1 cellular context compared by ENCODE assay signal in the genomic region with DNA sequence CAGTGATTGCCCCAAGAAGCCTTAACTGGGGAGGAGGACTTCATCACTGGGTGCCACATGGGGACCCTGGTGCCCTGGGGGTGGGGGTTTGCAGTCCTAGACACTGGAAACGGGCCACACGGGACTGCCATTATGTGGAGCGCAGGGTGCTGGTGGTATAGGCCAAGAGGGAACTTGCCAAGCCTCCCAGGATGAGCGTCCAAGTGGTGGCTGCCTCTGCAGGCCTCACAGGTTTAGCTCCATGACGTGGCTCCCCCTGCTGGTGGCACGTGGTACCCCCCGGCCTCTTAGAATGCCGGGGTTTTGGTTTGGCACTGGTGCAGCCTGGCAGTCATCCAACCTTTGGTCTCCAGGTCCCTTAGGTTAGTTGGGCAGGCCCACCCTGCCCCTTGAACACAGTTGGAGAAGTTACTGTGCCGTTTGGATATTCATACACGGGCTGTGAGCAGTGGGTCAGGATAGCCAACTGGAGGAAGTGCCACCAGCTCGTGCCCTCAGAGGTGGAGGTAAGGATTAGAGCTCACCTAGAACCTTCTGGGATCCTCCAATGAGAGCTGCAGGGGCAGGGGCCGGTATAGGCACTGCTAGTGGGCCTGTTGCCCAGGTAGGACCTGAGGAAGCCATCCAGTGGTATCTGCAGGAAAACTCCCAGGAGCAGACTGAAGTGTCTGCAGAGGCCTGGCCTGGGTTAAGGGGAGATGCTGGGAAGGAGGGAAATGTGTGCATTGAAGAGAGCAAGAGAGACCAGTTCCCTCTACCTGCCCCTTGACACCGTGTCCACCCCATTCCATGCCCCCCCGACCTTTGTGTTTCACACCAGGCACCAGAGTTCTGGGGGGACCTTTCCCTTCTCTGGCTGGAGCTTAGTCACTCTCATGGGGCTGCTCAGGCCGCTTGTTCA.
TF ChIP-seq lines count a peak whose summit lies in the region.

No MANE protein-coding gene starts in this region.

TF ChIP-seq in HepG2, 621 proteins besides CTCF, POLR2A, EP300 and RAD21 (continued from another document and continues in another):
- TF ChIP-seq, protein P1, sequence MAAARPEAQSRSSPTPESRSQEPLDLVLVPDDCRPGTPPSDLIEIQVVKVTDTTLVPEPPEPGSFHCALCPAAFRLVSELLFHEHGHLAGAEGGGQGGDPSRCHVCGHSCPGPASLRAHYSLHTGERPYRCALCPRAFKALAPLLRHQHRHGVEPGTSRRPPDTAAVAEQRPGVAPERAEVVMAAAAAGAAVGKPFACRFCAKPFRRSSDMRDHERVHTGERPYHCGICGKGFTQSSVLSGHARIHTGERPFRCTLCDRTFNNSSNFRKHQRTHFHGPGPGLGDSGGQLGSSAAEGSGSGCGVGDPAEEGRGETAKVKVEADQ (CRISPR knock-in tag; IDR thresholded peaks at IDR 0.05; ENCODE audit: borderline replicate concordance), result peak; percentile 64; the same call in 1 of the 2 replicates
- TF ChIP-seq, protein P2, sequence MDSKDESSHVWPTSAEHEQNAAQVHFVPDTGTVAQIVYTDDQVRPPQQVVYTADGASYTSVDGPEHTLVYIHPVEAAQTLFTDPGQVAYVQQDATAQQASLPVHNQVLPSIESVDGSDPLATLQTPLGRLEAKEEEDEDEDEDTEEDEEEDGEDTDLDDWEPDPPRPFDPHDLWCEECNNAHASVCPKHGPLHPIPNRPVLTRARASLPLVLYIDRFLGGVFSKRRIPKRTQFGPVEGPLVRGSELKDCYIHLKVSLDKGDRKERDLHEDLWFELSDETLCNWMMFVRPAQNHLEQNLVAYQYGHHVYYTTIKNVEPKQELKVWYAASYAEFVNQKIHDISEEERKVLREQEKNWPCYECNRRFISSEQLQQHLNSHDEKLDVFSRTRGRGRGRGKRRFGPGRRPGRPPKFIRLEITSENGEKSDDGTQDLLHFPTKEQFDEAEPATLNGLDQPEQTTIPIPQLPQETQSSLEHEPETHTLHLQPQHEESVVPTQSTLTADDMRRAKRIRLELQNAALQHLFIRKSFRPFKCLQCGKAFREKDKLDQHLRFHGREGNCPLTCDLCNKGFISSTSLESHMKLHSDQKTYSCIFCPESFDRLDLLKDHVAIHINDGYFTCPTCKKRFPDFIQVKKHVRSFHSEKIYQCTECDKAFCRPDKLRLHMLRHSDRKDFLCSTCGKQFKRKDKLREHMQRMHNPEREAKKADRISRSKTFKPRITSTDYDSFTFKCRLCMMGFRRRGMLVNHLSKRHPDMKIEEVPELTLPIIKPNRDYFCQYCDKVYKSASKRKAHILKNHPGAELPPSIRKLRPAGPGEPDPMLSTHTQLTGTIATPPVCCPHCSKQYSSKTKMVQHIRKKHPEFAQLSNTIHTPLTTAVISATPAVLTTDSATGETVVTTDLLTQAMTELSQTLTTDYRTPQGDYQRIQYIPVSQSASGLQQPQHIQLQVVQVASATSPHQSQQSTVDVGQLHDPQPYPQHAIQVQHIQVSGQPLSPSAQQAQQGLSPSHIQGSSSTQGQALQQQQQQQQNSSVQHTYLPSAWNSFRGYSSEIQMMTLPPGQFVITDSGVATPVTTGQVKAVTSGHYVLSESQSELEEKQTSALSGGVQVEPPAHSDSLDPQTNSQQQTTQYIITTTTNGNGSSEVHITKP (CRISPR knock-in tag; IDR thresholded peaks at IDR 0.05; ENCODE audit: low read depth), result peak; percentile 92
- TF ChIP-seq ZNF235 (CRISPR knock-in tag; IDR thresholded peaks at IDR 0.05; ENCODE audit: borderline replicate concordance) (0 out of 2 replicates have a peak, but pooled peaks have one; percentile 7), RXRB (CRISPR knock-in tag; IDR thresholded peaks at IDR 0.05; ENCODE audit: borderline replicate concordance) (peak; percentile 54; the same call in 1 of the 2 replicates), ZNF598 (CRISPR knock-in tag; IDR thresholded peaks at IDR 0.05; ENCODE audit: borderline replicate concordance) (peak; percentile 88; the same call in 1 of the 2 replicates), NR2F2 (IDR thresholded peaks at IDR 0.05; ENCODE audit: borderline replicate concordance, low read depth) (peak; percentile 64; the same call in 1 of the 2 replicates), ZFP1 (CRISPR knock-in tag; IDR thresholded peaks at IDR 0.05) (0 out of 2 replicates have a peak, but pooled peaks have one; percentile 30), SP4 (CRISPR knock-in tag; IDR thresholded peaks at IDR 0.05) (peak; percentile 79; the same call in 1 of the 2 replicates), ZNF747 (CRISPR knock-in tag; IDR thresholded peaks at IDR 0.05; ENCODE audit: borderline replicate concordance) (peak; percentile 42; the same call in 1 of the 2 replicates), TBX2 (CRISPR knock-in tag; IDR thresholded peaks at IDR 0.05; ENCODE audit: borderline replicate concordance) (peak; percentile 67), ZNF670 (CRISPR knock-in tag; IDR thresholded peaks at IDR 0.05; ENCODE audit: borderline replicate concordance) (no peak), ZNF264 (CRISPR knock-in tag; IDR thresholded peaks at IDR 0.05) (peak; percentile 78; the same call in 1 of the 2 replicates), HNRNPL (IDR thresholded peaks at IDR 0.05; ENCODE audit: low read depth, low read length) (peak; percentile 94), ZNF788 (CRISPR knock-in tag; IDR thresholded peaks at IDR 0.05; ENCODE audit: borderline replicate concordance) (peak; percentile 71; the same call in 1 of the 2 replicates), AKAP8 (CRISPR knock-in tag; IDR thresholded peaks at IDR 0.05) (peak; percentile 96), ZNF605 (CRISPR knock-in tag; IDR thresholded peaks at IDR 0.05) (peak; percentile 34; the same call in 1 of the 2 replicates), ZMYM3 (CRISPR knock-in tag; IDR thresholded peaks at IDR 0.05) (peak; percentile 35; the same call in 1 of the 2 replicates), SP2 (CRISPR knock-in tag; IDR thresholded peaks at IDR 0.05) (no peak), MEF2D (CRISPR knock-in tag; IDR thresholded peaks at IDR 0.05) (peak; percentile 78; the same call in 1 of the 2 replicates), RORA (CRISPR knock-in tag; IDR thresholded peaks at IDR 0.05) (no peak), FOXC1 (CRISPR knock-in tag; IDR thresholded peaks at IDR 0.05; ENCODE audit: borderline replicate concordance) (peak; percentile 58; the same call in 1 of the 2 replicates), ERF (CRISPR knock-in tag; IDR thresholded peaks at IDR 0.05) (peak; percentile 60; the same call in 1 of the 2 replicates), ELF3 (CRISPR knock-in tag; IDR thresholded peaks at IDR 0.05) (0 out of 2 replicates have a peak, but pooled peaks have one; percentile 39), ZNF326 (CRISPR knock-in tag; IDR thresholded peaks at IDR 0.05; ENCODE audit: borderline replicate concordance) (peak; percentile 82), ZFP37 (CRISPR knock-in tag; IDR thresholded peaks at IDR 0.05; ENCODE audit: borderline replicate concordance) (no peak), PAWR (CRISPR knock-in tag; IDR thresholded peaks at IDR 0.05; ENCODE audit: borderline replicate concordance) (no peak), NR2C2 (CRISPR knock-in tag; IDR thresholded peaks at IDR 0.05; ENCODE audit: borderline replicate concordance) (no peak)
- TF ChIP-seq, protein P3, sequence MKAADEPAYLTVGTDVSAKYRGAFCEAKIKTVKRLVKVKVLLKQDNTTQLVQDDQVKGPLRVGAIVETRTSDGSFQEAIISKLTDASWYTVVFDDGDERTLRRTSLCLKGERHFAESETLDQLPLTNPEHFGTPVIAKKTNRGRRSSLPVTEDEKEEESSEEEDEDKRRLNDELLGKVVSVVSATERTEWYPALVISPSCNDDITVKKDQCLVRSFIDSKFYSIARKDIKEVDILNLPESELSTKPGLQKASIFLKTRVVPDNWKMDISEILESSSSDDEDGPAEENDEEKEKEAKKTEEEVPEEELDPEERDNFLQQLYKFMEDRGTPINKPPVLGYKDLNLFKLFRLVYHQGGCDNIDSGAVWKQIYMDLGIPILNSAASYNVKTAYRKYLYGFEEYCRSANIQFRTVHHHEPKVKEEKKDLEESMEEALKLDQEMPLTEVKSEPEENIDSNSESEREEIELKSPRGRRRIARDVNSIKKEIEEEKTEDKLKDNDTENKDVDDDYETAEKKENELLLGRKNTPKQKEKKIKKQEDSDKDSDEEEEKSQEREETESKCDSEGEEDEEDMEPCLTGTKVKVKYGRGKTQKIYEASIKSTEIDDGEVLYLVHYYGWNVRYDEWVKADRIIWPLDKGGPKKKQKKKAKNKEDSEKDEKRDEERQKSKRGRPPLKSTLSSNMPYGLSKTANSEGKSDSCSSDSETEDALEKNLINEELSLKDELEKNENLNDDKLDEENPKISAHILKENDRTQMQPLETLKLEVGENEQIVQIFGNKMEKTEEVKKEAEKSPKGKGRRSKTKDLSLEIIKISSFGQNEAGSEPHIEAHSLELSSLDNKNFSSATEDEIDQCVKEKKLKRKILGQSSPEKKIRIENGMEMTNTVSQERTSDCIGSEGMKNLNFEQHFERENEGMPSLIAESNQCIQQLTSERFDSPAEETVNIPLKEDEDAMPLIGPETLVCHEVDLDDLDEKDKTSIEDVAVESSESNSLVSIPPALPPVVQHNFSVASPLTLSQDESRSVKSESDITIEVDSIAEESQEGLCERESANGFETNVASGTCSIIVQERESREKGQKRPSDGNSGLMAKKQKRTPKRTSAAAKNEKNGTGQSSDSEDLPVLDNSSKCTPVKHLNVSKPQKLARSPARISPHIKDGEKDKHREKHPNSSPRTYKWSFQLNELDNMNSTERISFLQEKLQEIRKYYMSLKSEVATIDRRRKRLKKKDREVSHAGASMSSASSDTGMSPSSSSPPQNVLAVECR (CRISPR knock-in tag; IDR thresholded peaks at IDR 0.05; ENCODE audit: borderline replicate concordance), result peak; percentile 69; the same call in 1 of the 2 replicates
- TF ChIP-seq, protein P4, sequence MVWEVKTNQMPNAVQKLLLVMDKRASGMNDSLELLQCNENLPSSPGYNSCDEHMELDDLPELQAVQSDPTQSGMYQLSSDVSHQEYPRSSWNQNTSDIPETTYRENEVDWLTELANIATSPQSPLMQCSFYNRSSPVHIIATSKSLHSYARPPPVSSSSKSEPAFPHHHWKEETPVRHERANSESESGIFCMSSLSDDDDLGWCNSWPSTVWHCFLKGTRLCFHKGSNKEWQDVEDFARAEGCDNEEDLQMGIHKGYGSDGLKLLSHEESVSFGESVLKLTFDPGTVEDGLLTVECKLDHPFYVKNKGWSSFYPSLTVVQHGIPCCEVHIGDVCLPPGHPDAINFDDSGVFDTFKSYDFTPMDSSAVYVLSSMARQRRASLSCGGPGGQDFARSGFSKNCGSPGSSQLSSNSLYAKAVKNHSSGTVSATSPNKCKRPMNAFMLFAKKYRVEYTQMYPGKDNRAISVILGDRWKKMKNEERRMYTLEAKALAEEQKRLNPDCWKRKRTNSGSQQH (CRISPR knock-in tag; IDR thresholded peaks at IDR 0.05; ENCODE audit: low read depth), result peak; percentile 45; the same call in 1 of the 2 replicates
- TF ChIP-seq, protein P5, sequence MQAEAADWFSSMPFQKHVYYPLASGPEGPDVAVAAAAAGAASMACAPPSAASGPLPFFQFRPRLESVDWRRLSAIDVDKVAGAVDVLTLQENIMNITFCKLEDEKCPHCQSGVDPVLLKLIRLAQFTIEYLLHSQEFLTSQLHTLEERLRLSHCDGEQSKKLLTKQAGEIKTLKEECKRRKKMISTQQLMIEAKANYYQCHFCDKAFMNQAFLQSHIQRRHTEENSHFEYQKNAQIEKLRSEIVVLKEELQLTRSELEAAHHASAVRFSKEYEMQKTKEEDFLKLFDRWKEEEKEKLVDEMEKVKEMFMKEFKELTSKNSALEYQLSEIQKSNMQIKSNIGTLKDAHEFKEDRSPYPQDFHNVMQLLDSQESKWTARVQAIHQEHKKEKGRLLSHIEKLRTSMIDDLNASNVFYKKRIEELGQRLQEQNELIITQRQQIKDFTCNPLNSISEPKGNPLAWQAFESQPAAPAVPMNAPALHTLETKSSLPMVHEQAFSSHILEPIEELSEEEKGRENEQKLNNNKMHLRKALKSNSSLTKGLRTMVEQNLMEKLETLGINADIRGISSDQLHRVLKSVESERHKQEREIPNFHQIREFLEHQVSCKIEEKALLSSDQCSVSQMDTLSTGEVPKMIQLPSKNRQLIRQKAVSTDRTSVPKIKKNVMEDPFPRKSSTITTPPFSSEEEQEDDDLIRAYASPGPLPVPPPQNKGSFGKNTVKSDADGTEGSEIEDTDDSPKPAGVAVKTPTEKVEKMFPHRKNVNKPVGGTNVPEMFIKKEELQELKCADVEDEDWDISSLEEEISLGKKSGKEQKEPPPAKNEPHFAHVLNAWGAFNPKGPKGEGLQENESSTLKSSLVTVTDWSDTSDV (CRISPR knock-in tag; IDR thresholded peaks at IDR 0.05), result no peak
- TF ChIP-seq, protein P6, sequence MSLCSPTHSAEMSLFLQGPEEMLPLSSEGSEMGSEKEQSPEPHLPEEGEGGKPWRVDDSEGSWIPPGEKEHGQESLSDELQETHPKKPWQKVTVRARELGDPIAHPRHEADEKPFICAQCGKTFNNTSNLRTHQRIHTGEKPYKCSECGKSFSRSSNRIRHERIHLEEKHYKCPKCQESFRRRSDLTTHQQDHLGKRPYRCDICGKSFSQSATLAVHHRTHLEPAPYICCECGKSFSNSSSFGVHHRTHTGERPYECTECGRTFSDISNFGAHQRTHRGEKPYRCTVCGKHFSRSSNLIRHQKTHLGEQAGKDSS (CRISPR knock-in tag; IDR thresholded peaks at IDR 0.05; ENCODE audit: borderline replicate concordance, low read depth), result peak; percentile 73; the same call in 1 of the 2 replicates
- TF ChIP-seq, protein P7, sequence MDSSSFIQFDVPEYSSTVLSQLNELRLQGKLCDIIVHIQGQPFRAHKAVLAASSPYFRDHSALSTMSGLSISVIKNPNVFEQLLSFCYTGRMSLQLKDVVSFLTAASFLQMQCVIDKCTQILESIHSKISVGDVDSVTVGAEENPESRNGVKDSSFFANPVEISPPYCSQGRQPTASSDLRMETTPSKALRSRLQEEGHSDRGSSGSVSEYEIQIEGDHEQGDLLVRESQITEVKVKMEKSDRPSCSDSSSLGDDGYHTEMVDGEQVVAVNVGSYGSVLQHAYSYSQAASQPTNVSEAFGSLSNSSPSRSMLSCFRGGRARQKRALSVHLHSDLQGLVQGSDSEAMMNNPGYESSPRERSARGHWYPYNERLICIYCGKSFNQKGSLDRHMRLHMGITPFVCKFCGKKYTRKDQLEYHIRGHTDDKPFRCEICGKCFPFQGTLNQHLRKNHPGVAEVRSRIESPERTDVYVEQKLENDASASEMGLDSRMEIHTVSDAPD (CRISPR knock-in tag; IDR thresholded peaks at IDR 0.05), result peak; percentile 98
- TF ChIP-seq, protein P8, sequence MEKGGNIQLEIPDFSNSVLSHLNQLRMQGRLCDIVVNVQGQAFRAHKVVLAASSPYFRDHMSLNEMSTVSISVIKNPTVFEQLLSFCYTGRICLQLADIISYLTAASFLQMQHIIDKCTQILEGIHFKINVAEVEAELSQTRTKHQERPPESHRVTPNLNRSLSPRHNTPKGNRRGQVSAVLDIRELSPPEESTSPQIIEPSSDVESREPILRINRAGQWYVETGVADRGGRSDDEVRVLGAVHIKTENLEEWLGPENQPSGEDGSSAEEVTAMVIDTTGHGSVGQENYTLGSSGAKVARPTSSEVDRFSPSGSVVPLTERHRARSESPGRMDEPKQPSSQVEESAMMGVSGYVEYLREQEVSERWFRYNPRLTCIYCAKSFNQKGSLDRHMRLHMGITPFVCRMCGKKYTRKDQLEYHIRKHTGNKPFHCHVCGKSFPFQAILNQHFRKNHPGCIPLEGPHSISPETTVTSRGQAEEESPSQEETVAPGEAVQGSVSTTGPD (CRISPR knock-in tag; IDR thresholded peaks at IDR 0.05), result peak; percentile 95
- TF ChIP-seq, protein P9, sequence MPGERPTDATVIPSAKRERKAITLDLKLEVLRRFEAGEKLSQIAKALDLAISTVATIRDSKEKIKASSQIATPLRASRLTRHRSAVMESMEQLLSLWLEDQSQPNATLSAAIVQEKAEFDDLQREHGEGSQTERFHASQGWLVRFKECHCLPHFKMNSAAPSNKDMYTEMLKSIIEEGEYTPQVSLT (CRISPR knock-in tag; IDR thresholded peaks at IDR 0.05; ENCODE audit: borderline replicate concordance, low read depth), result no peak
